Comparison of ENCODE assay signal across 9 cellular contexts in genomic region chr17:32265896-32266388, GRCh38. TPM values are rescaled to one million over a fixed set of nuclear protein-coding genes. Genes with fewer than 3 reads are reported as not detected.
A peak's percentile ranks its signal among the peaks of the same experiment; 100 is the strongest.
DNase-seq lines count a peak whose midpoint lies in the region; ATAC-seq and TF ChIP-seq lines count a peak whose summit lies in the region.
"Had no signal": no experiment of that assay in that cellular context is flagged by ENCODE, and none has a peak within 500 bp of the region (broad histone marks: within the 10 kb centered on the region; RNA-seq: fewer than 3 reads in every experiment).

No MANE protein-coding gene starts in this region.

- H3K4me3 ChIP-seq in AG04449 (ENCODE audit: low read depth, low read length), result peak overlapping the region; percentile 42
- peak overlapping the region; percentile 68 for H3K4me3 ChIP-seq in HUES48 (ENCODE audit: low read depth, low read length)
- H3K4me3 ChIP-seq in dorsolateral prefrontal cortex, result peak overlapping the region; percentile 52 to 90 (median 79)

- peak overlapping the region in 1 of 10 donors; percentile 68 for H3K4me3 Mint-ChIP-seq in naive thymus-derived CD8-positive, alpha-beta T cell

- intact Hi-C loops in dorsolateral prefrontal cortex (cut with DNase I), result no loop called here

- no peaks in the 10 kb centered on the region for H3K36me3 ChIP-seq in HUES48 (ENCODE audit: control insufficient read depth, insufficient read depth, low read length)
- H3K36me3 ChIP-seq: neutrophil had no signal

- TF ChIP-seq CTCF in AG04449 (IDR thresholded peaks at IDR 0.05; ENCODE audit: insufficient read depth, low read length, missing control alignments) (no peak), dorsolateral prefrontal cortex (IDR thresholded peaks at IDR 0.05 in 54 of 56, conservative IDR thresholded peaks at IDR 0.05 in 2 of 56; ENCODE audit: low read depth in 1 of 56, partially characterized antibody in 56 of 56) (no peak)

- H3K9me3 Mint-ChIP-seq in naive thymus-derived CD8-positive, alpha-beta T cell, result no peaks in the 10 kb centered on the region

- POLR2A ChIA-PET in AG04449 (lab: Yijun Ruan, JAX), result no interaction called here
- POLR2A ChIA-PET in naive thymus-derived CD8-positive, alpha-beta T cell (lab: Charles Lee), result no interaction called here

- H3K9ac ChIP-seq in HUES48 (ENCODE audit: low read depth, low read length), result no peak overlapping the region

- DNase-seq in AG04449 (ENCODE audit: low read depth, low spot score) (no peak), dorsolateral prefrontal cortex (no peak), NCI-H1930 (lab: John Stamatoyannopoulos, UW) (no peak), RPMI8226 (no peak), AML-193 (lab: John Stamatoyannopoulos, UW) (no peak)
- DNase-seq in naive thymus-derived CD8-positive, alpha-beta T cell, result no peak

- H3K9me3 ChIP-seq in HUES48 (ENCODE audit: control insufficient read depth, insufficient read depth, low read length), result no peaks in the 10 kb centered on the region
- H3K9me3 ChIP-seq: neutrophil had no signal

- peaks cover 15 to 22% (median 16%) of the 10 kb centered on the region in 4 donors for H3K4me1 Mint-ChIP-seq in naive thymus-derived CD8-positive, alpha-beta T cell

- H3K4me1 ChIP-seq in HUES48 (ENCODE audit: control insufficient read depth, insufficient read depth, low read length), result peaks cover 25% of the 10 kb centered on the region

- H3K27ac Mint-ChIP-seq in naive thymus-derived CD8-positive, alpha-beta T cell, result no peak overlapping the region

- ATAC-seq in naive thymus-derived CD8-positive, alpha-beta T cell, result peak; percentile 18 to 45
- no peak for ATAC-seq in HG03378 (IDR thresholded peaks at IDR 0.05; ENCODE audit: unreplicated experiment)

- H3K36me3 Mint-ChIP-seq in naive thymus-derived CD8-positive, alpha-beta T cell, result peaks cover 0 to 9% (median 0%) of the 10 kb centered on the region in 3 donors

- H3K27me3 Mint-ChIP-seq in naive thymus-derived CD8-positive, alpha-beta T cell, result peaks cover 22 to 81% (median 58%) of the 10 kb centered on the region in 5 donors

- CTCF ChIA-PET in AG04449 (lab: Yijun Ruan, JAX), result interaction anchor here (1.4 kb wide), 1 partner anchor 11 kb away, joined by 6 read pairs; no protein-coding TSS in a partner anchor

- H3K27me3 ChIP-seq in HUES48 (ENCODE audit: control insufficient read depth, insufficient read depth, low read length) (peaks cover 56% of the 10 kb centered on the region), dorsolateral prefrontal cortex (no peaks in the 10 kb centered on the region)

- H3K27ac ChIP-seq in HUES48 (ENCODE audit: low read depth, low read length) (no peak overlapping the region), dorsolateral prefrontal cortex (peak overlapping the region in 52 of 59 donors; percentile 7 to 92 (median 74))
- H3K27ac ChIP-seq: neutrophil had no signal

RNA-seq across cellular contexts. Expression of gene RHBDL3, which starts 0.3 kb away (rescaled TPM):
- 10 to 100 TPM; 23.1 to 78.5 (median 45.3) TPM for total RNA-seq in dorsolateral prefrontal cortex
- not detected for total RNA-seq in naive thymus-derived CD8-positive, alpha-beta T cell
- not detected for polyA plus RNA-seq in naive thymus-derived CD8-positive, alpha-beta T cell

Comparison
In these comparisons a context has a peak if more than half of its experiments do, and no peak if none do; other contexts are left out.
1. RNA of gene RHBDL3, which starts 0.3 kb away (total RNA-seq): 23.1 to 78.5 TPM in dorsolateral prefrontal cortex; not detected in naive thymus-derived CD8-positive, alpha-beta T cell; every median in the first group is over 10 times any median in the second.
2. Peak in every context shown above with its lines, with median percentiles within 50 percentile points of each other: H3K4me3 ChIP-seq.